In the genomic region with DNA sequence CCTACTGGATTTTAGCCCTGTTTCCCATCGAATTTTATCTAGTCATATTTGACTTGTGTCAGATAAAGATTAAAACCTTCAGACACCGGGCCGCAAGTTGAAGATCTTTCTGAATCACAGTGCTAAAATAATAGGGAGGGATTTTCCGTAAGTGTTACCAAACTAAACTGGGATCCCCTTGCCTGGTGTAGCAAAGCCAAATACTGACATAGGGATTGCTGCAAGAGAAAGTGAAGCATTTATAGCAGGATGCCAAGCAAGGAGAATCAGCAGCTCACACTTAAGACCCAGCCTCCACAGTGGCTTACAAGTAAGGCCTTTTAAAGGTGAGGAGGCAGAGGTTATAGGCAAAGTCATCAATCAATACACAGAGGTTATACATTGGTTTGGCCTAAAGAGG, we compare ENCODE assay signal across 14 cellular contexts.
"Had no signal": no experiment of that assay in that cellular context is flagged by ENCODE, and none has a peak within 500 bp of the region (broad histone marks: within the 10 kb centered on the region; RNA-seq: fewer than 3 reads in every experiment).

No MANE protein-coding gene starts in this region.

- ATAC-seq: lower lobe of right lung had no signal

- H3K4me1 ChIP-seq: colonic mucosa had no signal

- H3K9me3 ChIP-seq: colonic mucosa, lower lobe of right lung, testis had no signal

- DNase-seq: activated CD4-positive, alpha-beta T cell treated with anti-CD3 and anti-CD28 coated beads, Interleukin-2, amount 50 U/mL, for 4 hours; activated gamma-delta T cell; colonic mucosa; left cardiac atrium; lower lobe of right lung; retina; stimulated activated CD4-positive, alpha-beta T cell treated with anti-CD3 and anti-CD28 coated beads, Interleukin-12 subunit alpha, Interleukin-12 subunit beta, amount 100 ng/mL, for 4 hours; stimulated activated CD4-positive, alpha-beta T cell treated with anti-CD3 and anti-CD28 coated beads, Interleukin-1b, Interleukin-23, amount 100 ng/mL, for 48 hours; stimulated activated CD8-positive, alpha-beta memory T cell treated with anti-CD3 and anti-CD28 coated beads, Interleukin-4, amount 100 ng/mL, for 48 hours; stimulated activated naive CD4-positive, alpha-beta T cell; SW 1271; T-helper 2 cell; testis; WERI-Rb-1 had no signal

- H3K36me3 ChIP-seq: colonic mucosa, lower lobe of right lung, WERI-Rb-1 had no signal

- H3K4me3 ChIP-seq: colonic mucosa, lower lobe of right lung, testis had no signal

- H3K27ac ChIP-seq: colonic mucosa, lower lobe of right lung, testis, WERI-Rb-1 had no signal

- H3K27me3 ChIP-seq: colonic mucosa, testis had no signal
